ENCODE assay signal across 7 cellular contexts in genomic region chr1:44786138-44786840, GRCh38. TPM values are rescaled to one million over a fixed set of nuclear protein-coding genes. Genes with fewer than 3 reads are reported as not detected.
DNase-seq lines count a peak whose midpoint lies in the region; ATAC-seq and TF ChIP-seq lines count a peak whose summit lies in the region.

No MANE protein-coding gene starts in this region.

- TF ChIP-seq CTCF in WTC11 (IDR thresholded peaks at IDR 0.05) = peak; percentile 100

- peak overlapping the region; percentile 70 for H3K4me3 Mint-ChIP-seq in WTC11

- H3K4me1 ChIP-seq in HUES48 (ENCODE audit: control insufficient read depth, insufficient read depth, low read length) = peaks cover 27% of the 10 kb centered on the region

- POLR2A ChIA-PET in WTC11 (lab: Charles Lee) = interaction anchor here (0.7 to 1.9 kb wide), 4 partner anchors 11 to 33 kb away, joined by 3 to 10 read pairs (median 6); partner anchors contain the start of genes DYNLT4 and PLK3

- no peak overlapping the region for H3K27ac ChIP-seq in HUES48 (ENCODE audit: low read depth, low read length)

- peak; percentile 88 for DNase-seq in WTC11 (ENCODE audit: low spot score)
- peak; percentile 62 for DNase-seq in cerebellar cortex (ENCODE audit: low spot score)
- peak; percentile 93 for DNase-seq in left kidney (ENCODE audit: low read depth, low spot score)
- peak; percentile 73 to 76 for DNase-seq in stimulated activated CD4-positive, alpha-beta T cell treated with anti-CD3 and anti-CD28 coated beads, Interleukin-4, amount 100 ng/mL, for 4 hours
- no peak for DNase-seq in H4 (ENCODE audit: low spot score)

- peak overlapping the region; percentile 63 for H3K4me3 ChIP-seq in HUES48 (ENCODE audit: low read depth, low read length)

- peaks cover 9% of the 10 kb centered on the region for H3K27me3 ChIP-seq in HUES48 (ENCODE audit: control insufficient read depth, insufficient read depth, low read length)

- CTCF ChIA-PET in WTC11 (lab: Charles Lee) = interaction anchor here (0.6 to 3.7 kb wide), 22 partner anchors 10 to 517 kb away, joined by 3 to 21 read pairs (median 4); partner anchors contain the start of genes BTBD19, DYNLT4, HECTD3 and PLK3

- no peaks in the 10 kb centered on the region; the same call in 1 of the 2 replicates for H3K36me3 Mint-ChIP-seq in WTC11

- peak; percentile 55 for ATAC-seq in GM18498 (IDR thresholded peaks at IDR 0.05; ENCODE audit: unreplicated experiment)
- ATAC-seq in WTC11 = peak; percentile 50

- H3K9me3 ChIP-seq in HUES48 (ENCODE audit: control insufficient read depth, insufficient read depth, low read length) = no peaks in the 10 kb centered on the region

- no peaks in the 10 kb centered on the region for H3K9me3 Mint-ChIP-seq in WTC11

- H3K36me3 ChIP-seq in HUES48 (ENCODE audit: control insufficient read depth, insufficient read depth, low read length) = 0 out of 2 replicates have a peak, but pooled peaks cover under 1% of the 10 kb centered on the region

- H3K4me1 Mint-ChIP-seq in WTC11 = peaks cover 35% of the 10 kb centered on the region

- H3K27ac Mint-ChIP-seq in WTC11 = no peak overlapping the region; the same call in 1 of the 2 replicates

- H3K27me3 Mint-ChIP-seq in WTC11 (ENCODE audit: low read depth) = peaks cover 12% of the 10 kb centered on the region

- H3K9ac ChIP-seq in HUES48 (ENCODE audit: low read depth, low read length) = peak overlapping the region; percentile 49; the same call in 1 of the 2 replicates

TF ChIP-seq in WTC11, 78 proteins besides CTCF, POLR2A, EP300 and RAD21 (continues in another document):
- 0 out of 2 replicates have a peak, but pooled peaks have one; percentile 24 for TF ChIP-seq ZNF121 (CRISPR knock-in tag; IDR thresholded peaks at IDR 0.05)
- no peak for TF ChIP-seq ZNF512 (CRISPR knock-in tag; IDR thresholded peaks at IDR 0.05; ENCODE audit: borderline replicate concordance)
- TF ChIP-seq RORB (CRISPR knock-in tag; IDR thresholded peaks at IDR 0.05) = no peak
- TF ChIP-seq PRRX2 (CRISPR knock-in tag; IDR thresholded peaks at IDR 0.05) = no peak
- TF ChIP-seq, protein P1, sequence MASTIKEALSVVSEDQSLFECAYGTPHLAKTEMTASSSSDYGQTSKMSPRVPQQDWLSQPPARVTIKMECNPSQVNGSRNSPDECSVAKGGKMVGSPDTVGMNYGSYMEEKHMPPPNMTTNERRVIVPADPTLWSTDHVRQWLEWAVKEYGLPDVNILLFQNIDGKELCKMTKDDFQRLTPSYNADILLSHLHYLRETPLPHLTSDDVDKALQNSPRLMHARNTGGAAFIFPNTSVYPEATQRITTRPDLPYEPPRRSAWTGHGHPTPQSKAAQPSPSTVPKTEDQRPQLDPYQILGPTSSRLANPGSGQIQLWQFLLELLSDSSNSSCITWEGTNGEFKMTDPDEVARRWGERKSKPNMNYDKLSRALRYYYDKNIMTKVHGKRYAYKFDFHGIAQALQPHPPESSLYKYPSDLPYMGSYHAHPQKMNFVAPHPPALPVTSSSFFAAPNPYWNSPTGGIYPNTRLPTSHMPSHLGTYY (CRISPR knock-in tag; IDR thresholded peaks at IDR 0.05) = no peak; the same call in 1 of the 2 replicates
- TF ChIP-seq PRDM15 (CRISPR knock-in tag; IDR thresholded peaks at IDR 0.05) = peak; percentile 54; the same call in 1 of the 2 replicates
- TF ChIP-seq ZNF219 (CRISPR knock-in tag; IDR thresholded peaks at IDR 0.05; ENCODE audit: borderline replicate concordance) = no peak
- peak; percentile 18; the same call in 1 of the 2 replicates for TF ChIP-seq MYBL2 (CRISPR knock-in tag; IDR thresholded peaks at IDR 0.05)
- TF ChIP-seq, protein P2, sequence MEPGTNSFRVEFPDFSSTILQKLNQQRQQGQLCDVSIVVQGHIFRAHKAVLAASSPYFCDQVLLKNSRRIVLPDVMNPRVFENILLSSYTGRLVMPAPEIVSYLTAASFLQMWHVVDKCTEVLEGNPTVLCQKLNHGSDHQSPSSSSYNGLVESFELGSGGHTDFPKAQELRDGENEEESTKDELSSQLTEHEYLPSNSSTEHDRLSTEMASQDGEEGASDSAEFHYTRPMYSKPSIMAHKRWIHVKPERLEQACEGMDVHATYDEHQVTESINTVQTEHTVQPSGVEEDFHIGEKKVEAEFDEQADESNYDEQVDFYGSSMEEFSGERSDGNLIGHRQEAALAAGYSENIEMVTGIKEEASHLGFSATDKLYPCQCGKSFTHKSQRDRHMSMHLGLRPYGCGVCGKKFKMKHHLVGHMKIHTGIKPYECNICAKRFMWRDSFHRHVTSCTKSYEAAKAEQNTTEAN (CRISPR knock-in tag; IDR thresholded peaks at IDR 0.05) = no peak
- TF ChIP-seq HMGXB4 (CRISPR knock-in tag; IDR thresholded peaks at IDR 0.05) = peak; percentile 97
- no peak for TF ChIP-seq SMAD4 (CRISPR knock-in tag; IDR thresholded peaks at IDR 0.05)
- peak; percentile 95 for TF ChIP-seq ETV6 (CRISPR knock-in tag; IDR thresholded peaks at IDR 0.05)
- no peak for TF ChIP-seq EMX1 (CRISPR knock-in tag; IDR thresholded peaks at IDR 0.05)
- TF ChIP-seq SOX15 (CRISPR knock-in tag; IDR thresholded peaks at IDR 0.05) = no peak
- no peak for TF ChIP-seq MXD4 (CRISPR knock-in tag; IDR thresholded peaks at IDR 0.05; ENCODE audit: borderline replicate concordance)
- TF ChIP-seq, protein P3, sequence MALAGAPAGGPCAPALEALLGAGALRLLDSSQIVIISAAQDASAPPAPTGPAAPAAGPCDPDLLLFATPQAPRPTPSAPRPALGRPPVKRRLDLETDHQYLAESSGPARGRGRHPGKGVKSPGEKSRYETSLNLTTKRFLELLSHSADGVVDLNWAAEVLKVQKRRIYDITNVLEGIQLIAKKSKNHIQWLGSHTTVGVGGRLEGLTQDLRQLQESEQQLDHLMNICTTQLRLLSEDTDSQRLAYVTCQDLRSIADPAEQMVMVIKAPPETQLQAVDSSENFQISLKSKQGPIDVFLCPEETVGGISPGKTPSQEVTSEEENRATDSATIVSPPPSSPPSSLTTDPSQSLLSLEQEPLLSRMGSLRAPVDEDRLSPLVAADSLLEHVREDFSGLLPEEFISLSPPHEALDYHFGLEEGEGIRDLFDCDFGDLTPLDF (CRISPR knock-in tag; IDR thresholded peaks at IDR 0.05) = peak; percentile 48; the same call in 1 of the 2 replicates

RNA-seq across cellular contexts. Expression of gene BEST4, which starts 1.7 kb away (rescaled TPM):
- total RNA-seq in WTC11 (2021) = 1.6 to 1.7 TPM (median 1.6 TPM) in 3 replicates
- not detected in 2 replicates for total RNA-seq in H4 (2014; rRNA removed; shearing (Covaris generic))

RNA-seq across cellular contexts. Expression of gene RPS8, which starts 10.9 kb away (rescaled TPM):
- total RNA-seq in WTC11 (2021) = 2,343 to 2,726 TPM (median 2,722 TPM) in 3 replicates
- total RNA-seq in H4 (2014; rRNA removed; shearing (Covaris generic)) = 4,339 and 5,019 TPM in 2 replicates

RNA-seq across cellular contexts. Expression of gene PLK3, which starts 13.9 kb away (rescaled TPM):
- 10.1 to 16.4 TPM (median 12.0 TPM) in 3 replicates for total RNA-seq in WTC11 (2021)
- 1.3 and 4.6 TPM in 2 replicates for total RNA-seq in H4 (2014; rRNA removed; shearing (Covaris generic))

RNA-seq across cellular contexts. Expression of gene DYNLT4, which starts 20.9 kb away (rescaled TPM):
- 0.31 to 0.62 TPM (median 0.57 TPM) in 3 replicates for total RNA-seq in WTC11 (2021)
- 0.12 TPM in 1 of 2 replicates, not detected in the other for total RNA-seq in H4 (2014; rRNA removed; shearing (Covaris generic))

RNA-seq across cellular contexts. Expression of gene BTBD19, which starts 22.0 kb away (rescaled TPM):
- 1.7 to 2.0 TPM (median 1.8 TPM) in 3 replicates for total RNA-seq in WTC11 (2021)
- total RNA-seq in H4 (2014; rRNA removed; shearing (Covaris generic)) = 2.5 and 2.6 TPM in 2 replicates
